9 cellular contexts compared by ENCODE assay signal in genomic region chr16:81238296-81239011, GRCh38. TPM values are rescaled to one million over a fixed set of nuclear protein-coding genes. Genes with fewer than 3 reads are reported as not detected.
DNase-seq lines count a peak whose midpoint lies in the region; ATAC-seq, FAIRE-seq and TF ChIP-seq lines count a peak whose summit lies in the region.
"Had no signal": no experiment of that assay in that cellular context is flagged by ENCODE, and none has a peak within 500 bp of the region (broad histone marks: within the 10 kb centered on the region; RNA-seq: fewer than 3 reads in every experiment).

A gene with protein sequence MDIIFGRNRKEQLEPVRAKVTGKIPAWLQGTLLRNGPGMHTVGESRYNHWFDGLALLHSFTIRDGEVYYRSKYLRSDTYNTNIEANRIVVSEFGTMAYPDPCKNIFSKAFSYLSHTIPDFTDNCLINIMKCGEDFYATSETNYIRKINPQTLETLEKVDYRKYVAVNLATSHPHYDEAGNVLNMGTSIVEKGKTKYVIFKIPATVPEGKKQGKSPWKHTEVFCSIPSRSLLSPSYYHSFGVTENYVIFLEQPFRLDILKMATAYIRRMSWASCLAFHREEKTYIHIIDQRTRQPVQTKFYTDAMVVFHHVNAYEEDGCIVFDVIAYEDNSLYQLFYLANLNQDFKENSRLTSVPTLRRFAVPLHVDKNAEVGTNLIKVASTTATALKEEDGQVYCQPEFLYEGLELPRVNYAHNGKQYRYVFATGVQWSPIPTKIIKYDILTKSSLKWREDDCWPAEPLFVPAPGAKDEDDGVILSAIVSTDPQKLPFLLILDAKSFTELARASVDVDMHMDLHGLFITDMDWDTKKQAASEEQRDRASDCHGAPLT (plus strand): TSS chr16:81238689. CDS start chr16:81238909, 220 bp downstream.

- FAIRE-seq in GM12891 (lab: Jason Lieb, UNC), result no peak

- no peaks in the 10 kb centered on the region for H3K27me3 Mint-ChIP-seq in activated naive CD8-positive, alpha-beta T cell treated with anti-CD3 and anti-CD28 coated beads, Interleukin-2, amount 10 ng/mL, durations not matched to agents 7 days and 5 days
- H3K27me3 Mint-ChIP-seq in activated naive CD8-positive, alpha-beta T cell treated with anti-CD3 and anti-CD28 coated beads for 36 hours, result no peaks in the 10 kb centered on the region
- peaks cover 10% of the 10 kb centered on the region for H3K27me3 Mint-ChIP-seq in nephron progenitor cell (ENCODE audit: low read depth, poor library complexity)
- H3K27me3 Mint-ChIP-seq: activated naive CD8-positive, alpha-beta T cell had no signal

- H3K4me3 ChIP-seq in epithelial cell of esophagus (ENCODE audit: low read length), result peak within 1 kb of the TSS; percentile 14

- peak within 1 kb of the TSS; percentile 35 for H3K4me3 Mint-ChIP-seq in activated naive CD8-positive, alpha-beta T cell treated with anti-CD3 and anti-CD28 coated beads, Interleukin-2, amount 10 ng/mL, durations not matched to agents 7 days and 5 days
- H3K4me3 Mint-ChIP-seq in activated naive CD8-positive, alpha-beta T cell treated with anti-CD3 and anti-CD28 coated beads for 36 hours, result no peak within 1 kb of the TSS
- H3K4me3 Mint-ChIP-seq in nephron progenitor cell, result peak within 1 kb of the TSS; percentile 74
- H3K4me3 Mint-ChIP-seq: activated naive CD8-positive, alpha-beta T cell had no signal

- ATAC-seq in activated naive CD8-positive, alpha-beta T cell treated with anti-CD3 and anti-CD28 coated beads, Interleukin-2, amount 10 ng/mL, durations not matched to agents 7 days and 5 days (ENCODE audit: low read depth), result no peak
- ATAC-seq in GM18498 (IDR thresholded peaks at IDR 0.05; ENCODE audit: unreplicated experiment), result no peak

- no peaks in the 10 kb centered on the region for H3K36me3 Mint-ChIP-seq in activated naive CD8-positive, alpha-beta T cell treated with anti-CD3 and anti-CD28 coated beads, Interleukin-2, amount 10 ng/mL, durations not matched to agents 7 days and 5 days
- no peaks in the 10 kb centered on the region for H3K36me3 Mint-ChIP-seq in activated naive CD8-positive, alpha-beta T cell treated with anti-CD3 and anti-CD28 coated beads for 36 hours
- H3K36me3 Mint-ChIP-seq in nephron progenitor cell (ENCODE audit: low read depth), result no peaks in the 10 kb centered on the region
- H3K36me3 Mint-ChIP-seq: activated naive CD8-positive, alpha-beta T cell had no signal

- DNase-seq in activated naive CD8-positive, alpha-beta T cell treated with anti-CD3 and anti-CD28 coated beads, Interleukin-2, amount 10 ng/mL, durations not matched to agents 7 days and 5 days, result no peak
- DNase-seq in activated naive CD8-positive, alpha-beta T cell treated with anti-CD3 and anti-CD28 coated beads for 36 hours, result no peak
- DNase-seq in NCI-H748 (lab: John Stamatoyannopoulos, UW; ENCODE audit: unreplicated experiment) (peak; percentile 31), epithelial cell of esophagus (ENCODE audit: low read depth) (peak; percentile 66), nephron progenitor cell (no peak), GM12891 (ENCODE audit: insufficient read length, low spot score) (no peak), MV-4-11 (lab: John Stamatoyannopoulos, UW) (no peak)

- peaks cover 2% of the 10 kb centered on the region for H3K4me1 Mint-ChIP-seq in activated naive CD8-positive, alpha-beta T cell treated with anti-CD3 and anti-CD28 coated beads, Interleukin-2, amount 10 ng/mL, durations not matched to agents 7 days and 5 days
- H3K4me1 Mint-ChIP-seq in activated naive CD8-positive, alpha-beta T cell treated with anti-CD3 and anti-CD28 coated beads for 36 hours, result peaks cover 6% of the 10 kb centered on the region
- peaks cover 34% of the 10 kb centered on the region for H3K4me1 Mint-ChIP-seq in nephron progenitor cell

- no peak within 1 kb of the TSS for H3K27ac Mint-ChIP-seq in activated naive CD8-positive, alpha-beta T cell treated with anti-CD3 and anti-CD28 coated beads, Interleukin-2, amount 10 ng/mL, durations not matched to agents 7 days and 5 days
- H3K27ac Mint-ChIP-seq in activated naive CD8-positive, alpha-beta T cell treated with anti-CD3 and anti-CD28 coated beads for 36 hours, result no peak within 1 kb of the TSS
- H3K27ac Mint-ChIP-seq in nephron progenitor cell, result peak within 1 kb of the TSS; percentile 88
- H3K27ac Mint-ChIP-seq: activated naive CD8-positive, alpha-beta T cell had no signal

- POLR2A ChIA-PET in activated naive CD8-positive, alpha-beta T cell treated with anti-CD3 and anti-CD28 coated beads, Interleukin-2, amount 10 ng/mL, durations not matched to agents 7 days and 5 days (lab: Charles Lee), result interaction anchor here (0.7 kb wide), 1 partner anchor 135 kb away, joined by 3 read pairs; no protein-coding TSS in a partner anchor

- no peak for TF ChIP-seq POLR2A in GM12891 (IDR thresholded peaks at IDR 0.05; ENCODE audit: low read depth, low read length)

- H3K9me3 Mint-ChIP-seq in activated naive CD8-positive, alpha-beta T cell treated with anti-CD3 and anti-CD28 coated beads, Interleukin-2, amount 10 ng/mL, durations not matched to agents 7 days and 5 days, result no peaks in the 10 kb centered on the region
- no peaks in the 10 kb centered on the region for H3K9me3 Mint-ChIP-seq in activated naive CD8-positive, alpha-beta T cell treated with anti-CD3 and anti-CD28 coated beads for 36 hours
- H3K9me3 Mint-ChIP-seq in nephron progenitor cell, result no peaks in the 10 kb centered on the region

- TF ChIP-seq CTCF in epithelial cell of esophagus (IDR thresholded peaks at IDR 0.05; ENCODE audit: insufficient read depth, low read depth, low read length, missing control alignments), result no peak
- no peak for TF ChIP-seq CTCF in nephron progenitor cell (IDR thresholded peaks at IDR 0.05)

TF ChIP-seq in GM12891, 5 proteins besides CTCF, POLR2A, EP300 and RAD21:
- TF ChIP-seq POU2F2 (IDR thresholded peaks at IDR 0.05; ENCODE audit: low read depth, low read length) (no peak), TAF1 (IDR thresholded peaks at IDR 0.05; ENCODE audit: low read depth, low read length) (no peak), PAX5 (IDR thresholded peaks at IDR 0.05; ENCODE audit: insufficient read depth, low read length, severe bottlenecking) (no peak), POLR2AphosphoS5 (IDR thresholded peaks at IDR 0.05; ENCODE audit: low read depth, low read length) (no peak), SPI1 (IDR thresholded peaks at IDR 0.05; ENCODE audit: low read depth, low read length) (no peak)

RNA-seq across cellular contexts. Expression of the gene that starts here (rescaled TPM):
- total RNA-seq in activated naive CD8-positive, alpha-beta T cell treated with anti-CD3 and anti-CD28 coated beads, Interleukin-2, amount 10 ng/mL, durations not matched to agents 7 days and 5 days, result not detected
- total RNA-seq in activated naive CD8-positive, alpha-beta T cell treated with anti-CD3 and anti-CD28 coated beads for 36 hours, result not detected
- polyA plus RNA-seq in GM12891 (2012; ENCODE audit: low read depth, missing spikeins), result not detected

Comparison
In these comparisons a context has a peak if more than half of its experiments do, and no peak if none do; other contexts are left out.
1. DNase-seq: peak in NCI-H748 (single experiment) and epithelial cell of esophagus (single experiment); none in activated naive CD8-positive, alpha-beta T cell treated with anti-CD3 and anti-CD28 coated beads, Interleukin-2, amount 10 ng/mL, durations not matched to agents 7 days and 5 days (single experiment), activated naive CD8-positive, alpha-beta T cell treated with anti-CD3 and anti-CD28 coated beads for 36 hours (single experiment), nephron progenitor cell (single experiment), GM12891 (single experiment) and MV-4-11 (single experiment).